In genomic region chr1:229095325-229095724, GRCh38 we compare ENCODE assay signal across 1 cellular context.
A peak's percentile ranks its signal among the peaks of the same experiment; 100 is the strongest.
TF ChIP-seq lines count a peak whose summit lies in the region.

No MANE protein-coding gene starts in this region.

TF ChIP-seq in HEK293, 187 proteins besides CTCF, POLR2A, EP300 and RAD21 (continued from another document):
- TF ChIP-seq ZBTB44 (tag by site-specific recombination; IDR thresholded peaks at IDR 0.05), result no peak
- no peak for TF ChIP-seq ZBTB8A (tag by site-specific recombination; IDR thresholded peaks at IDR 0.05)
- peak; percentile 55; the same call in 1 of the 2 replicates for TF ChIP-seq ZNF366 (tag by site-specific recombination; conservative IDR thresholded peaks at IDR 0.05)
- no peak for TF ChIP-seq ZNF10 (tag by site-specific recombination; IDR thresholded peaks at IDR 0.05)
- TF ChIP-seq ZEB2 (tag by site-specific recombination; IDR thresholded peaks at IDR 0.05), result no peak
- TF ChIP-seq ZNF510 (tag by site-specific recombination; IDR thresholded peaks at IDR 0.05; ENCODE audit: insufficient replicate concordance), result no peak
- TF ChIP-seq ZNF518A (tag by site-specific recombination; conservative IDR thresholded peaks at IDR 0.05; ENCODE audit: low read depth), result peak; percentile 8; the same call in 1 of the 2 replicates
TF ChIP-seq in HEK293: peak in this region for 2.
